14 cellular contexts compared by ENCODE assay signal in genomic region chr21:45305831-45306230, GRCh38. TPM values are rescaled to one million over a fixed set of nuclear protein-coding genes. Genes with fewer than 3 reads are reported as not detected.
A peak's percentile ranks its signal among the peaks of the same experiment; 100 is the strongest.
DNase-seq lines count a peak whose midpoint lies in the region; ATAC-seq and TF ChIP-seq lines count a peak whose summit lies in the region.
"Had no signal": no experiment of that assay in that cellular context is flagged by ENCODE, and none has a peak within 500 bp of the region (broad histone marks: within the 10 kb centered on the region; RNA-seq: fewer than 3 reads in every experiment).

No MANE protein-coding gene starts in this region.

- 81% methylated on average over 10 of the region's 10 CpGs for WGBS in esophagus squamous epithelium, 2 donors
- WGBS in tibial nerve, 2 donors: 67 to 75% methylated on average over 10 of the region's 10 CpGs

- CTCF ChIA-PET in naive thymus-derived CD4-positive, alpha-beta T cell (lab: Charles Lee): interaction anchor here (1.4 kb wide), 1 partner anchor 17 kb away, joined by 4 read pairs; no protein-coding TSS in a partner anchor

- H3K4me1 ChIP-seq in SJCRH30 (peaks cover 68% of the 10 kb centered on the region), esophagus squamous epithelium (peaks cover 27 to 65% (median 62%) of the 10 kb centered on the region in 3 donors), tibial nerve (peaks cover 0 to 59% (median 41%) of the 10 kb centered on the region in 4 donors)
- peaks cover 0 to 36% of the 10 kb centered on the region in 2 donors for H3K4me1 ChIP-seq in naive thymus-derived CD4-positive, alpha-beta T cell (ENCODE audit: control insufficient read depth in 2 of 2, insufficient read depth in 2 of 2, low read length in 2 of 2)

- no peaks in the 10 kb centered on the region for H3K36me3 Mint-ChIP-seq in naive thymus-derived CD4-positive, alpha-beta T cell
- H3K36me3 Mint-ChIP-seq in immature natural killer cell: no peaks in the 10 kb centered on the region

- TF ChIP-seq POLR2A in esophagus squamous epithelium (IDR thresholded peaks at IDR 0.05): no peak
- no peak for TF ChIP-seq POLR2A in tibial nerve (IDR thresholded peaks at IDR 0.05)

- H3K4me3 Mint-ChIP-seq in naive thymus-derived CD4-positive, alpha-beta T cell: no peak overlapping the region
- no peak overlapping the region for H3K4me3 Mint-ChIP-seq in immature natural killer cell
- H3K4me3 Mint-ChIP-seq: activated CD4-positive, alpha-beta T cell treated with anti-CD3 and anti-CD28 coated beads for 36 hours had no signal

- H3K27ac Mint-ChIP-seq in naive thymus-derived CD4-positive, alpha-beta T cell: peak overlapping the region in 5 of 9 donors; percentile 81 to 93 (median 87)
- H3K27ac Mint-ChIP-seq in immature natural killer cell: no peak overlapping the region

- TF ChIP-seq CTCF in esophagus squamous epithelium (IDR thresholded peaks at IDR 0.05): no peak
- no peak for TF ChIP-seq CTCF in tibial nerve (IDR thresholded peaks at IDR 0.05)

- no peak overlapping the region for H3K4me3 ChIP-seq in SJCRH30
- no peak overlapping the region for H3K4me3 ChIP-seq in esophagus squamous epithelium
- no peak overlapping the region for H3K4me3 ChIP-seq in naive thymus-derived CD4-positive, alpha-beta T cell (ENCODE audit: low read length)
- no peak overlapping the region for H3K4me3 ChIP-seq in tibial nerve
- H3K4me3 ChIP-seq: GM23248, thyroid gland had no signal

- no peak for TF ChIP-seq EP300 in tibial nerve (IDR thresholded peaks at IDR 0.05)

- H3K27ac ChIP-seq in SJCRH30 (peak overlapping the region; percentile 97), esophagus squamous epithelium (peak overlapping the region in 3 of 4 donors; percentile 14 to 85 (median 84)), tibial nerve (peak overlapping the region in 3 of 4 donors; percentile 61 to 89 (median 86)), substantia nigra (ENCODE audit: low read depth, low read length, poor library complexity, severe bottlenecking) (no peak overlapping the region)
- peak overlapping the region; percentile 96 for H3K27ac ChIP-seq in naive thymus-derived CD4-positive, alpha-beta T cell (ENCODE audit: low read depth, low read length)
- H3K27ac ChIP-seq: GM23248 had no signal

- peaks cover 4 to 40% (median 8%) of the 10 kb centered on the region in 7 donors for H3K4me1 Mint-ChIP-seq in naive thymus-derived CD4-positive, alpha-beta T cell
- no peaks in the 10 kb centered on the region for H3K4me1 Mint-ChIP-seq in immature natural killer cell

- H3K9me3 ChIP-seq in SJCRH30 (replicated peaks) (no peaks in the 10 kb centered on the region), esophagus squamous epithelium (no peaks in the 10 kb centered on the region), tibial nerve (no peaks in the 10 kb centered on the region)
- H3K9me3 ChIP-seq in naive thymus-derived CD4-positive, alpha-beta T cell (ENCODE audit: control insufficient read depth in 2 of 3, low read length in 3 of 3): no peaks in the 10 kb centered on the region
- H3K9me3 ChIP-seq: thyroid gland had no signal

- H3K27me3 Mint-ChIP-seq in naive thymus-derived CD4-positive, alpha-beta T cell: no peaks in the 10 kb centered on the region
- H3K27me3 Mint-ChIP-seq in immature natural killer cell (ENCODE audit: low read depth in 3 of 3): peaks cover 0 to 13% (median 3%) of the 10 kb centered on the region in 3 donors

- no peaks in the 10 kb centered on the region for H3K36me3 ChIP-seq in SJCRH30
- no peaks in the 10 kb centered on the region for H3K36me3 ChIP-seq in esophagus squamous epithelium
- no peaks in the 10 kb centered on the region for H3K36me3 ChIP-seq in naive thymus-derived CD4-positive, alpha-beta T cell (ENCODE audit: control insufficient read depth in 2 of 3, insufficient read depth in 3 of 3, low read length in 3 of 3)
- H3K36me3 ChIP-seq in tibial nerve: no peaks in the 10 kb centered on the region
- H3K36me3 ChIP-seq: thyroid gland had no signal

- no peaks in the 10 kb centered on the region for H3K27me3 ChIP-seq in SJCRH30
- peaks cover 0 to 19% (median 0%) of the 10 kb centered on the region in 4 donors for H3K27me3 ChIP-seq in esophagus squamous epithelium
- no peaks in the 10 kb centered on the region for H3K27me3 ChIP-seq in naive thymus-derived CD4-positive, alpha-beta T cell (ENCODE audit: control insufficient read depth in 2 of 2, insufficient read depth in 2 of 2, low read length in 2 of 2)
- H3K27me3 ChIP-seq in tibial nerve: no peaks in the 10 kb centered on the region
- H3K27me3 ChIP-seq: thyroid gland had no signal

- no peak for ATAC-seq in naive thymus-derived CD4-positive, alpha-beta T cell
- ATAC-seq: activated CD4-positive, alpha-beta T cell treated with anti-CD3 and anti-CD28 coated beads for 36 hours had no signal

- intact Hi-C loops in esophagus squamous epithelium (cut with DNase I): no loop called here
- intact Hi-C loops in naive thymus-derived CD4-positive, alpha-beta T cell (cut with micrococcal nuclease): loop anchor here in 1 of 2 donors (2.0 kb wide), 1 partner anchor 17 kb away; no protein-coding TSS in a partner anchor

- DNase-seq in SJCRH30 (peak in 1 of 2 experiments; percentile 4), esophagus squamous epithelium (lab: John Stamatoyannopoulos, UW) (no peak), tibial nerve (ENCODE audit: low spot score in 2 of 2) (no peak), substantia nigra (lab: John Stamatoyannopoulos, UW) (no peak), immature natural killer cell (no peak)
- DNase-seq in naive thymus-derived CD4-positive, alpha-beta T cell: no peak
- DNase-seq in stimulated activated CD4-positive, alpha-beta T cell treated with anti-CD3 and anti-CD28 coated beads, Interleukin-1b, Interleukin-23, amount 100 ng/mL, for 48 hours: no peak
- DNase-seq: activated CD4-positive, alpha-beta T cell treated with anti-CD3 and anti-CD28 coated beads for 36 hours; GM23248; hypothalamus; NCI-H1436; NCI-H2171 treated with DMSO at 0.1 percent for 48 hours; stimulated activated CD4-positive, alpha-beta T cell treated with anti-CD3 and anti-CD28 coated beads, Interleukin-12 subunit alpha, Interleukin-12 subunit beta, amount 100 ng/mL, for 4 hours had no signal

- peaks cover 0 to 3% (median 0%) of the 10 kb centered on the region in 11 donors for H3K9me3 Mint-ChIP-seq in naive thymus-derived CD4-positive, alpha-beta T cell
- H3K9me3 Mint-ChIP-seq in immature natural killer cell: no peaks in the 10 kb centered on the region

- POLR2A ChIA-PET in naive thymus-derived CD4-positive, alpha-beta T cell (lab: Charles Lee): interaction anchor here (1.7 kb wide), 1 partner anchor 17 kb away, joined by 5 read pairs; no protein-coding TSS in a partner anchor

RNA-seq across cellular contexts. Expression of gene POFUT2, which starts 18.1 kb away (rescaled TPM):
- 15.2 and 16.5 TPM in 2 replicates for total RNA-seq in SJCRH30 (2014; rRNA removed; shearing (Covaris generic))
- total RNA-seq in esophagus squamous epithelium (10 to 100 TPM in 2 of 4 donors, 1 to 10 TPM in 2; 7.9 to 11.4 (median 9.4) TPM), tibial nerve (10 to 100 TPM; 19.5 to 66.3 (median 35.1) TPM)
- 10 to 100 TPM; 20.1 to 53.3 (median 47.8) TPM for total RNA-seq in naive thymus-derived CD4-positive, alpha-beta T cell
- 1 to 10 TPM; 3.8 to 5.4 TPM for polyA plus RNA-seq in naive thymus-derived CD4-positive, alpha-beta T cell
- polyA plus RNA-seq in immature natural killer cell: 1 to 10 TPM; 1.1 to 5.2 (median 4.7) TPM

Comparison
In these comparisons a context has a peak if more than half of its experiments do, and no peak if none do; other contexts are left out.
1. H3K27ac Mint-ChIP-seq: peak in naive thymus-derived CD4-positive, alpha-beta T cell (5 of 9); none in immature natural killer cell (0 of 6).